ENCODE assay signal across 1 cellular context in the genomic region with DNA sequence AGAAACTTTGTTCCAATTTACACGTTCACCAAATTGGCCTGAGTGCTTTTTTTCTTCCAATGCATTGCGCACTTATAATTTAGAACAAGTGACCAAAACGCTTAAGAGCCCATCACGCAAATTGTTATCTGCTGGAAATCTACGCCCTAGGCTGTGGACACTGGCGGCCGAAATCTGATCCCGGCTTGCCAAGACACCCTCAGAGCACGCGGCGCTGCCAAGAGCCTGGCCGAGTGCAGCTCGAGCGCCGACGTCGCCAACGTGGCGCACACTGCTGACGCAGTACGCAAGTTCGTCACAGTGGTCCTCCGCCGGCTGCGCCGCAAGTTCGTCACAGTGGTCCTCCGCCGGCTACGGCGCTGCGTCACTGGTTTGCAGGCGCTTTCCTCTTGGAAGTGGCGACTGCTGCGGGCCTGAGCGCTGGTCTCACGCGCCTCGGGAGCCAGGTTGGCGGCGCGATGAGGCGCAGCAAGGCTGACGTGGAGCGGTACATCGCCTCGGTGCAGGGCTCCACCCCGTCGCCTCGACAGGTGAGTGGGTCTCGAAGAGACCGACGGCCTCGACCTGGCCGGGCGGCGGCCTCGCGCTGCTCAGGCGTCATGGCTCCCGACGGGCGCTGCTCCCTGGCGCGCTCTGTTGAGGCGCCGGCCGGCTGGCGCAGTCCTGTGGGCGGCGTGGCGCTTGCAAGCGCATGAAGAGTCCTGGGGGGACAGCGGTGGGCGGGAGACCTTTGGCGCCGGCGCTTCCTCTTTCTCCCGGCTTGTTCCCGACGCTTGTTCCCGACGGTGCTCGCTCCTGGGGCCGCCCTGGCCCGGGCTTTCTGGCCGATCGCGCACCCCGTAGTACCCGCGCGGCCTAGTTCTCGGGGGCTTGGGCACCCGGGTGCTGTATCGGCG.
A peak's percentile ranks its signal among the peaks of the same experiment; 100 is the strongest.
TF ChIP-seq lines count a peak whose summit lies in the region.

A gene (plus strand): TSS at position 334 of the 896 bp plus-strand sequence. CDS start 125 bp downstream, at position 459.

TF ChIP-seq in K562, 482 proteins besides CTCF, POLR2A, EP300 and RAD21 (continued from another document and continues in another):
- TF ChIP-seq, protein P1, sequence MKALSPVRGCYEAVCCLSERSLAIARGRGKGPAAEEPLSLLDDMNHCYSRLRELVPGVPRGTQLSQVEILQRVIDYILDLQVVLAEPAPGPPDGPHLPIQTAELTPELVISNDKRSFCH (CRISPR knock-in tag; IDR thresholded peaks at IDR 0.05) = no peak
- TF ChIP-seq, protein P1 (tag; IDR thresholded peaks at IDR 0.05) = peak; percentile 82; the same call in 1 of the 2 replicates
- TF ChIP-seq SRSF9 (IDR thresholded peaks at IDR 0.05; ENCODE audit: borderline replicate concordance, low read depth, low read length) (no peak), KAT8 (IDR thresholded peaks at IDR 0.05; ENCODE audit: low read depth) (no peak), LARP7 (IDR thresholded peaks at IDR 0.05) (no peak; the same call in 1 of the 2 replicates), MAFK (IDR thresholded peaks at IDR 0.05; ENCODE audit: low read length) (no peak), TCF7L2 (IDR thresholded peaks at IDR 0.05; ENCODE audit: low read depth, low read length) (no peak), FOXA1 (IDR thresholded peaks at IDR 0.05; ENCODE audit: borderline replicate concordance) (no peak), SP1 (CRISPR knock-in tag; IDR thresholded peaks at IDR 0.05) (peak; percentile 79), PHB2 (IDR thresholded peaks at IDR 0.05; ENCODE audit: low read depth) (no peak), TAF7 (tag; IDR thresholded peaks at IDR 0.05) (peak; percentile 41; the same call in 1 of the 2 replicates), PHF20 (IDR thresholded peaks at IDR 0.05; ENCODE audit: partially characterized antibody) (peak; percentile 96), ESRRB (CRISPR knock-in tag; IDR thresholded peaks at IDR 0.05; ENCODE audit: borderline replicate concordance) (no peak), SRSF7 (optimal IDR thresholded peaks at IDR 0.05; ENCODE audit: low read depth, low read length) (no peak), TAF9B (IDR thresholded peaks at IDR 0.05; ENCODE audit: partially characterized antibody) (peak; percentile 76), GABPB1 (CRISPR knock-in tag; IDR thresholded peaks at IDR 0.05) (peak; percentile 88), EP400 (IDR thresholded peaks at IDR 0.05) (peak; percentile 99), SIX5 (IDR thresholded peaks at IDR 0.05; ENCODE audit: borderline replicate concordance in 1 of 2, insufficient read depth in 1 of 2, low read depth in 1 of 2, low read length in 2 of 2) (peak; percentile 25 to 35; a peak in 2 of 4 replicates), EWSR1 (IDR thresholded peaks at IDR 0.05; ENCODE audit: borderline replicate concordance, low read depth, partially characterized antibody) (no peak), NR2C2 (CRISPR knock-in tag; IDR thresholded peaks at IDR 0.05) (peak; percentile 52; the same call in 1 of the 2 replicates), NR2C2 (tag; IDR thresholded peaks at IDR 0.05) (peak; percentile 72), ZNF165 (CRISPR knock-in tag; IDR thresholded peaks at IDR 0.05; ENCODE audit: borderline replicate concordance) (no peak), CHD4 (IDR thresholded peaks at IDR 0.05; ENCODE audit: insufficient read depth, insufficient replicate concordance, low read depth, low read length, poor library complexity, severe bottlenecking) (no peak), HDAC6 (IDR thresholded peaks at IDR 0.05; ENCODE audit: low read depth, low read length) (no peak), ZNF232 (CRISPR knock-in tag; IDR thresholded peaks at IDR 0.05) (0 out of 2 replicates have a peak, but pooled peaks have one; percentile 82), NEUROD1 (IDR thresholded peaks at IDR 0.05; ENCODE audit: borderline replicate concordance, low read depth, low read length, partially characterized antibody) (peak; percentile 56), CREB1 (IDR thresholded peaks at IDR 0.05) (peak; percentile 100), CREB1 (CRISPR knock-in tag; IDR thresholded peaks at IDR 0.05) (peak; percentile 100), DMBX1 (CRISPR knock-in tag; IDR thresholded peaks at IDR 0.05; ENCODE audit: borderline replicate concordance) (peak; percentile 83), RBM25 (IDR thresholded peaks at IDR 0.05; ENCODE audit: low read depth, low read length, severe bottlenecking) (no peak)
- TF ChIP-seq, protein P2, sequence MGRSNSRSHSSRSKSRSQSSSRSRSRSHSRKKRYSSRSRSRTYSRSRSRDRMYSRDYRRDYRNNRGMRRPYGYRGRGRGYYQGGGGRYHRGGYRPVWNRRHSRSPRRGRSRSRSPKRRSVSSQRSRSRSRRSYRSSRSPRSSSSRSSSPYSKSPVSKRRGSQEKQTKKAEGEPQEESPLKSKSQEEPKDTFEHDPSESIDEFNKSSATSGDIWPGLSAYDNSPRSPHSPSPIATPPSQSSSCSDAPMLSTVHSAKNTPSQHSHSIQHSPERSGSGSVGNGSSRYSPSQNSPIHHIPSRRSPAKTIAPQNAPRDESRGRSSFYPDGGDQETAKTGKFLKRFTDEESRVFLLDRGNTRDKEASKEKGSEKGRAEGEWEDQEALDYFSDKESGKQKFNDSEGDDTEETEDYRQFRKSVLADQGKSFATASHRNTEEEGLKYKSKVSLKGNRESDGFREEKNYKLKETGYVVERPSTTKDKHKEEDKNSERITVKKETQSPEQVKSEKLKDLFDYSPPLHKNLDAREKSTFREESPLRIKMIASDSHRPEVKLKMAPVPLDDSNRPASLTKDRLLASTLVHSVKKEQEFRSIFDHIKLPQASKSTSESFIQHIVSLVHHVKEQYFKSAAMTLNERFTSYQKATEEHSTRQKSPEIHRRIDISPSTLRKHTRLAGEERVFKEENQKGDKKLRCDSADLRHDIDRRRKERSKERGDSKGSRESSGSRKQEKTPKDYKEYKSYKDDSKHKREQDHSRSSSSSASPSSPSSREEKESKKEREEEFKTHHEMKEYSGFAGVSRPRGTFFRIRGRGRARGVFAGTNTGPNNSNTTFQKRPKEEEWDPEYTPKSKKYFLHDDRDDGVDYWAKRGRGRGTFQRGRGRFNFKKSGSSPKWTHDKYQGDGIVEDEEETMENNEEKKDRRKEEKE (IDR thresholded peaks at IDR 0.05; ENCODE audit: borderline replicate concordance in 1 of 2, control insufficient read depth in 1 of 2, low read depth in 2 of 2, low read length in 1 of 2) = peak in 1 of 2 experiments; percentile 86; a peak in 2 of 4 replicates
- TF ChIP-seq, protein P3, sequence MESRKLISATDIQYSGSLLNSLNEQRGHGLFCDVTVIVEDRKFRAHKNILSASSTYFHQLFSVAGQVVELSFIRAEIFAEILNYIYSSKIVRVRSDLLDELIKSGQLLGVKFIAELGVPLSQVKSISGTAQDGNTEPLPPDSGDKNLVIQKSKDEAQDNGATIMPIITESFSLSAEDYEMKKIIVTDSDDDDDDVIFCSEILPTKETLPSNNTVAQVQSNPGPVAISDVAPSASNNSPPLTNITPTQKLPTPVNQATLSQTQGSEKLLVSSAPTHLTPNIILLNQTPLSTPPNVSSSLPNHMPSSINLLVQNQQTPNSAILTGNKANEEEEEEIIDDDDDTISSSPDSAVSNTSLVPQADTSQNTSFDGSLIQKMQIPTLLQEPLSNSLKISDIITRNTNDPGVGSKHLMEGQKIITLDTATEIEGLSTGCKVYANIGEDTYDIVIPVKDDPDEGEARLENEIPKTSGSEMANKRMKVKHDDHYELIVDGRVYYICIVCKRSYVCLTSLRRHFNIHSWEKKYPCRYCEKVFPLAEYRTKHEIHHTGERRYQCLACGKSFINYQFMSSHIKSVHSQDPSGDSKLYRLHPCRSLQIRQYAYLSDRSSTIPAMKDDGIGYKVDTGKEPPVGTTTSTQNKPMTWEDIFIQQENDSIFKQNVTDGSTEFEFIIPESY (CRISPR knock-in tag; IDR thresholded peaks at IDR 0.05) = peak; percentile 89
- TF ChIP-seq, protein P4, sequence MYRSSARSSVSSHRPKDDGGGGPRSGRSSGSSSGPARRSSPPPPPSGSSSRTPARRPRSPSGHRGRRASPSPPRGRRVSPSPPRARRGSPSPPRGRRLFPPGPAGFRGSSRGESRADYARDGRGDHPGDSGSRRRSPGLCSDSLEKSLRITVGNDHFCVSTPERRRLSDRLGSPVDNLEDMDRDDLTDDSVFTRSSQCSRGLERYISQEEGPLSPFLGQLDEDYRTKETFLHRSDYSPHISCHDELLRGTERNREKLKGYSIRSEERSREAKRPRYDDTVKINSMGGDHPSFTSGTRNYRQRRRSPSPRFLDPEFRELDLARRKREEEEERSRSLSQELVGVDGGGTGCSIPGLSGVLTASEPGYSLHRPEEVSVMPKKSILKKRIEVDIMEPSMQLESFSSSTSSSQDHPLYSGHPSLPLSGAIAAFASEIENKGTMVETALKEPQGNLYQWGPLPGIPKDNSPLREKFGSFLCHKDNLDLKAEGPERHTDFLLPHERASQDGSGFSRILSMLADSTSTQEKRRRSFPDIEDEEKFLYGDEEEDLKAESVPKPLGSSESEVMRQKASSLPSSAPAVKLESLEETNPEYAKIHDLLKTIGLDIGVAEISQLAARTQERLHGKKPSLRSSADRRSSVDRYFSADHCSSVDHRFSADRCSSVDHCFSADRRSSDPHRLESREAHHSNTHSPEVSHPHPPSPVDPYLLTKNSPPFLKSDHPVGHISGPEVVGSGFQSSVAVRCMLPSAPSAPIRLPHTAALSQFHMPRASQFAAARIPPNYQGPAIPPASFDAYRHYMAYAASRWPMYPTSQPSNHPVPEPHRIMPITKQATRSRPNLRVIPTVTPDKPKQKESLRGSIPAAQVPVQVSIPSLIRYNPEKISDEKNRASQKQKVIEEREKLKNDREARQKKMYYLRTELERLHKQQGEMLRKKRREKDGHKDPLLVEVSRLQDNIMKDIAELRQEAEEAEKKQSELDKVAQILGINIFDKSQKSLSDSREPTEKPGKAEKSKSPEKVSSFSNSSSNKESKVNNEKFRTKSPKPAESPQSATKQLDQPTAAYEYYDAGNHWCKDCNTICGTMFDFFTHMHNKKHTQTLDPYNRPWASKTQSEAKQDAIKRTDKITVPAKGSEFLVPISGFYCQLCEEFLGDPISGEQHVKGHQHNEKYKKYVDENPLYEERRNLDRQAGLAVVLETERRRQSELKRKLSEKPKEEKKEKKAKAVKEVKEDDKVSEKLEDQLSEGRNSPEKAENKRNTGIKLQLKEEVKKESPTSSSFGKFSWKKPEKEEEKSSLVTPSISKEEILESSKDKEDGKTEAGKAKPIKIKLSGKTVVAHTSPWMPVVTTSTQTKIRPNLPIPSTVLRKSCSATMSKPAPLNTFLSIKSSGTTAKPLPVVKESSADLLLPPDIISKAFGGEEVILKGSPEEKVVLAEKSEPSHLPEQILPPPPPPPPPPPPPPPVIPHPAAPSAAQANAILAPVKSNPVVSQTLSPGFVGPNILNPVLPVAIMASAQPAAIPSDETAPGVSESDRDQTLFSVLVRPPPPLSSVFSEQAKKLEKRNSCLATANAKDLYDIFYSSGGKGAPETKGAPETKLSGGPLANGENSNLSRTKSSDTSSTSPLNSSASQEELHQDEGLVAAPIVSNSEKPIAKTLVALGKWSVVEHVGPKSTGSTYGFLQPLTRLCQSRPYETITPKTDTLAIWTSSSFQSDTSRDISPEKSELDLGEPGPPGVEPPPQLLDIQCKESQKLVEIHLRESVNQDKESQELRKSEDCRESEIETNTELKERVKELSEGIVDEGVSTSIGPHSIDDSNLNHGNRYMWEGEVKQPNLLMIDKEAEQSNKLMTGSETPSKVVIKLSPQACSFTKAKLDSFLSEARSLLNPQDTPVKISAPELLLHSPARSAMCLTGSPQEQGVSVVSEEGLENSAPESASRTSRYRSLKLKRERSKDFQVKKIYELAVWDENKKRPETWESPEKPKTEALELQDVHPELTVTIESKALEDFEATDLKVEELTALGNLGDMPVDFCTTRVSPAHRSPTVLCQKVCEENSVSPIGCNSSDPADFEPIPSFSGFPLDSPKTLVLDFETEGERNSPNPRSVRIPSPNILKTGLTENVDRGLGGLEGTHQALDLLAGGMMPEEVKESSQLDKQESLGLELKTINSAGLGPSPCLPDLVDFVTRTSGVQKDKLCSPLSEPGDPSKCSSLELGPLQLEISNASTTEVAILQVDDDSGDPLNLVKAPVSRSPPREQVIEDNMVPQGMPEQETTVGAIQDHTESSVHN (IDR thresholded peaks at IDR 0.05; ENCODE audit: borderline replicate concordance in 1 of 2, low read depth in 1 of 2) = no peak
- TF ChIP-seq, protein P5, sequence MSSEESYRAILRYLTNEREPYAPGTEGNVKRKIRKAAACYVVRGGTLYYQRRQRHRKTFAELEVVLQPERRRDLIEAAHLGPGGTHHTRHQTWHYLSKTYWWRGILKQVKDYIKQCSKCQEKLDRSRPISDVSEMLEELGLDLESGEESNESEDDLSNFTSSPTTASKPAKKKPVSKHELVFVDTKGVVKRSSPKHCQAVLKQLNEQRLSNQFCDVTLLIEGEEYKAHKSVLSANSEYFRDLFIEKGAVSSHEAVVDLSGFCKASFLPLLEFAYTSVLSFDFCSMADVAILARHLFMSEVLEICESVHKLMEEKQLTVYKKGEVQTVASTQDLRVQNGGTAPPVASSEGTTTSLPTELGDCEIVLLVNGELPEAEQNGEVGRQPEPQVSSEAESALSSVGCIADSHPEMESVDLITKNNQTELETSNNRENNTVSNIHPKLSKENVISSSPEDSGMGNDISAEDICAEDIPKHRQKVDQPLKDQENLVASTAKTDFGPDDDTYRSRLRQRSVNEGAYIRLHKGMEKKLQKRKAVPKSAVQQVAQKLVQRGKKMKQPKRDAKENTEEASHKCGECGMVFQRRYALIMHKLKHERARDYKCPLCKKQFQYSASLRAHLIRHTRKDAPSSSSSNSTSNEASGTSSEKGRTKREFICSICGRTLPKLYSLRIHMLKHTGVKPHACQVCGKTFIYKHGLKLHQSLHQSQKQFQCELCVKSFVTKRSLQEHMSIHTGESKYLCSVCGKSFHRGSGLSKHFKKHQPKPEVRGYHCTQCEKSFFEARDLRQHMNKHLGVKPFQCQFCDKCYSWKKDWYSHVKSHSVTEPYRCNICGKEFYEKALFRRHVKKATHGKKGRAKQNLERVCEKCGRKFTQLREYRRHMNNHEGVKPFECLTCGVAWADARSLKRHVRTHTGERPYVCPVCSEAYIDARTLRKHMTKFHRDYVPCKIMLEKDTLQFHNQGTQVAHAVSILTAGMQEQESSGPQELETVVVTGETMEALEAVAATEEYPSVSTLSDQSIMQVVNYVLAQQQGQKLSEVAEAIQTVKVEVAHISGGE (CRISPR knock-in tag; IDR thresholded peaks at IDR 0.05) = peak in 1 of 3 experiments; percentile 71; a peak in 1 of 6 replicates
- TF ChIP-seq, protein P6, sequence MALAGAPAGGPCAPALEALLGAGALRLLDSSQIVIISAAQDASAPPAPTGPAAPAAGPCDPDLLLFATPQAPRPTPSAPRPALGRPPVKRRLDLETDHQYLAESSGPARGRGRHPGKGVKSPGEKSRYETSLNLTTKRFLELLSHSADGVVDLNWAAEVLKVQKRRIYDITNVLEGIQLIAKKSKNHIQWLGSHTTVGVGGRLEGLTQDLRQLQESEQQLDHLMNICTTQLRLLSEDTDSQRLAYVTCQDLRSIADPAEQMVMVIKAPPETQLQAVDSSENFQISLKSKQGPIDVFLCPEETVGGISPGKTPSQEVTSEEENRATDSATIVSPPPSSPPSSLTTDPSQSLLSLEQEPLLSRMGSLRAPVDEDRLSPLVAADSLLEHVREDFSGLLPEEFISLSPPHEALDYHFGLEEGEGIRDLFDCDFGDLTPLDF (CRISPR knock-in tag; IDR thresholded peaks at IDR 0.05) = peak; percentile 80
